In genomic region chr2:134245340-134245984, GRCh38 we compare ENCODE assay signal across 8 cellular contexts. TPM values are rescaled to one million over a fixed set of nuclear protein-coding genes. Genes with fewer than 3 reads are reported as not detected.
DNase-seq lines count a peak whose midpoint lies in the region; ATAC-seq and TF ChIP-seq lines count a peak whose summit lies in the region.

No MANE protein-coding gene starts in this region.

- peaks cover 17% of the 10 kb centered on the region; the same call in 1 of the 2 replicates for H3K9me2 ChIP-seq in GM23338 (ENCODE audit: insufficient read depth)

- peaks cover 48% of the 10 kb centered on the region for H3K79me2 ChIP-seq in GM23338 (replicated peaks; ENCODE audit: insufficient read depth)

- POLR2A ChIA-PET in A673 (lab: Charles Lee; ENCODE audit: low non-redundant PET): no interaction called here

- peaks cover 13% of the 10 kb centered on the region; the same call in 1 of the 2 replicates for H4K20me1 ChIP-seq in GM23338 (replicated peaks; ENCODE audit: insufficient read depth)

- H3K4me2 ChIP-seq in GM23338: no peak overlapping the region

- H3K4me3 Mint-ChIP-seq in GM23338: no peak overlapping the region
- H3K4me3 Mint-ChIP-seq in central memory CD8-positive, alpha-beta T cell: peak overlapping the region; percentile 6

- DNase-seq in A673 (ENCODE audit: low spot score): peak; percentile 66
- DNase-seq in GM23338 (ENCODE audit: low spot score): peak; percentile 90
- DNase-seq in NCI-H345 treated with DMSO at 0.1 percent for 48 hours (lab: John Stamatoyannopoulos, UW; ENCODE audit: unreplicated experiment): peak; percentile 38
- DNase-seq in activated CD4-positive, alpha-beta T cell treated with anti-CD3 and anti-CD28 coated beads for 24 hours (ENCODE audit: low read depth in 2 of 2): peak; percentile 69 to 71
- peak; percentile 50 to 67 for DNase-seq in central memory CD8-positive, alpha-beta T cell (ENCODE audit: low spot score in 2 of 2)
- DNase-seq in left lobe of liver (ENCODE audit: low spot score): peak; percentile 70
- DNase-seq in stimulated activated CD4-positive, alpha-beta T cell treated with anti-CD3 and anti-CD28 coated beads, Interleukin-4, amount 100 ng/mL, for 48 hours (ENCODE audit: low read depth in 2 of 2): peak; percentile 72 to 74

- H3F3A ChIP-seq in GM23338 (replicated peaks; ENCODE audit: low read depth): no peaks in the 10 kb centered on the region

- BruUV-seq in A673 (replicated peaks; lab: Mats Ljungman, UMichigan): no TSS peak

- H3K36me3 Mint-ChIP-seq in GM23338 (ENCODE audit: low read depth): no peaks in the 10 kb centered on the region
- peaks cover 2% of the 10 kb centered on the region for H3K36me3 Mint-ChIP-seq in central memory CD8-positive, alpha-beta T cell (ENCODE audit: insufficient read depth)

- no peaks in the 10 kb centered on the region for H3K9me3 ChIP-seq in A673 (ENCODE audit: low read depth, low read length, poor library complexity, severe bottlenecking)

- H3K4me1 Mint-ChIP-seq in GM23338: peaks cover 13% of the 10 kb centered on the region
- peaks cover 82% of the 10 kb centered on the region for H3K4me1 Mint-ChIP-seq in central memory CD8-positive, alpha-beta T cell

- intact Hi-C loops in A673 (cut with micrococcal nuclease; ENCODE audit: unreplicated experiment): loop anchor here (1.0 to 10.0 kb wide), 3 partner anchors 127 to 359 kb away; no protein-coding TSS in a partner anchor

- H3K27ac ChIP-seq in A673 (ENCODE audit: low read depth, low read length, poor library complexity, severe bottlenecking): no peak overlapping the region
- no peak overlapping the region for H3K27ac ChIP-seq in GM23338 (ENCODE audit: low read depth)

- H2AFZ ChIP-seq in GM23338: no peak overlapping the region

- H3K9me3 Mint-ChIP-seq in GM23338: no peaks in the 10 kb centered on the region; the same call in 2 of the 3 replicates
- no peaks in the 10 kb centered on the region for H3K9me3 Mint-ChIP-seq in central memory CD8-positive, alpha-beta T cell

- no peak overlapping the region for H3K27ac Mint-ChIP-seq in GM23338
- no peak overlapping the region for H3K27ac Mint-ChIP-seq in central memory CD8-positive, alpha-beta T cell (ENCODE audit: low read depth)

- H3K27me3 Mint-ChIP-seq in GM23338 (ENCODE audit: insufficient read depth, low read depth, poor library complexity): peaks cover 1% of the 10 kb centered on the region
- no peaks in the 10 kb centered on the region for H3K27me3 Mint-ChIP-seq in central memory CD8-positive, alpha-beta T cell

- TF ChIP-seq CTCF in A673 (conservative IDR thresholded peaks at IDR 0.05; ENCODE audit: low read depth, low read length) (peak; percentile 93), GM23338 (conservative IDR thresholded peaks at IDR 0.05; ENCODE audit: low read depth in 2 of 2) (peak; percentile 81 to 94)

- H3K4me3 ChIP-seq in A673 (ENCODE audit: low read depth, low read length, poor library complexity, severe bottlenecking) (no peak overlapping the region), GM23338 (no peak overlapping the region)

- peaks cover 6% of the 10 kb centered on the region for H3K27me3 ChIP-seq in A673 (replicated peaks; ENCODE audit: insufficient read depth, low read depth, low read length, poor library complexity)
- H3K27me3 ChIP-seq in GM23338 (ENCODE audit: insufficient read depth): no peaks in the 10 kb centered on the region

- no peaks in the 10 kb centered on the region for H3K36me3 ChIP-seq in A673 (ENCODE audit: insufficient read depth, low read length, poor library complexity, severe bottlenecking)
- no peaks in the 10 kb centered on the region for H3K36me3 ChIP-seq in GM23338 (ENCODE audit: insufficient read depth)

- CTCF ChIA-PET in A673 (lab: Charles Lee): interaction anchor here (1.0 to 2.0 kb wide), 3 partner anchors 127 to 205 kb away, joined by 3 to 6 read pairs (median 5); no protein-coding TSS in a partner anchor

- ATAC-seq in GM23338 (peak; percentile 89), left lobe of liver (peak; percentile 92), GM19463 (IDR thresholded peaks at IDR 0.05; ENCODE audit: unreplicated experiment) (no peak)
- peak; percentile 53 for ATAC-seq in central memory CD8-positive, alpha-beta T cell (replicated peaks; ENCODE audit: extremely low read depth, poor library complexity, severe bottlenecking)

- H3K4me1 ChIP-seq in A673 (ENCODE audit: insufficient read depth, low read length, poor library complexity, severe bottlenecking) (no peaks in the 10 kb centered on the region), GM23338 (ENCODE audit: insufficient read depth) (peaks cover 3% of the 10 kb centered on the region; the same call in 1 of the 2 replicates)

TF ChIP-seq in GM23338, 12 proteins besides CTCF, POLR2A, EP300 and RAD21:
- TF ChIP-seq POLR2AphosphoS5 (IDR thresholded peaks at IDR 0.05; ENCODE audit: low read depth) (no peak), JUNB (IDR thresholded peaks at IDR 0.05; ENCODE audit: unreplicated experiment) (no peak)

RNA-seq across cellular contexts. Expression of gene MGAT5, which starts 8.4 kb away (rescaled TPM):
- total RNA-seq in A673 (2021) (11.0 and 14.0 TPM in 2 replicates), left lobe of liver (7.5 TPM)
- total RNA-seq in GM23338 (2014; rRNA removed; shearing (Covaris generic)): 25.4 and 27.6 TPM in 2 replicates
- 4.6 and 7.0 TPM in 2 replicates for polyA plus RNA-seq in GM23338 (2016; fragmentation: Nextera tagmentation; extraction: Ambion mirVana)

Comparison
In these comparisons a context has a peak if more than half of its experiments do, and no peak if none do; other contexts are left out.
1. DNase-seq: peak in every context shown above with its lines; median percentile 90 in GM23338; 73 in stimulated activated CD4-positive, alpha-beta T cell treated with anti-CD3 and anti-CD28 coated beads, Interleukin-4, amount 100 ng/mL, for 48 hours; 70 in activated CD4-positive, alpha-beta T cell treated with anti-CD3 and anti-CD28 coated beads for 24 hours; 70 in left lobe of liver; 66 in A673; 58 in central memory CD8-positive, alpha-beta T cell; 38 in NCI-H345 treated with DMSO at 0.1 percent for 48 hours.